Comparison of ENCODE assay signal across 8 cellular contexts in the genomic region with DNA sequence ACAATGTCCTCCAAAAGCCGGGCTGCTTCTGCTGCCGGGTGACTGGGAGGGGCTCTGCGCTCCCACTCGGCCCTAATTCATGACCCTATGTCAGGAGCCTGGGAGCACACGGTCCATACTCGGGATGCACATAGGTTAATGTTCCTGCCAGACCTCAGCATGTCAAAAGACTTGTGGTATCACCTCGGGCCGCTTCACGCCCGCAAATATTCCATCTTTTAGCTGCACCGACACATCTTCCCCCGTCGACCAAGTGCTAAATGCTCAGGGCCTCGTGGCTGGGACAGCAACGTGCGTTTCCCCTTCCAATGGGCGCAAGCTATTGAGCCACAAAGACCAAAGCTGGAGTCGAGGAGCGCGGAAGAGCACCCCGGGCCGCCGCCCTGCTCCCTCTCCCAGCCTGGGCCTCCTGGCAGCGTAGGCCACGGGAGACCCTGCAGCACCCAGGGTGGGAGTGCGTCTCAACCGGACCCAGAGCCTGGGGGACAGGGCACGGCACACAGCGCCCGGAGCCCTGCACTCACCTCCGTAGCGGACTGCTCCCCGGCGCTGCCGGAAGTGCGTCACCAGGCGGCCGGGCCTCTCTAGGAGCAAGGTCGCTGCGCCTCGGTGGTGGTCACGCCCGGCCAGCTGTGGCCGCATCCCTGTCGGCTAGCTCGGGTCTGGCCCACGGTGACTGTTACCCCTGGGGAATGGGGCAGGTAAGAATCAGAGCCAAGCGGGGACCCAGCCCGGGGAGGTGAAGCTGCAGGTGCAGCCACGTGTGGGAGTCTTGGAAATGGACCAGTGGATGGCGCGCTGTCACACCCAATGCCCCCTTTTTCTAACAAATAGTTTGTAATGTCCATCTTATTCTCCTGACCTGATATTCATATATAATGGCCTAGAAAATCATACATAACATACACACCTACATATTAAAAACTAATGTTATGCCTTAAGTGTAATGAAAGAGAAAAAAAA. TPM values are rescaled to one million over a fixed set of nuclear protein-coding genes. Genes with fewer than 3 reads are reported as not detected.
DNase-seq lines count a peak whose midpoint lies in the region; ATAC-seq, FAIRE-seq and TF ChIP-seq lines count a peak whose summit lies in the region.

TSS of gene ZNF23 (minus strand) at position 562 of the 963 bp plus-strand sequence. CDS start 5,451 bp downstream, outside the sequence.

- FAIRE-seq in A549 (lab: Jason Lieb, UNC): no peak

- POLR2A ChIA-PET in A549 (lab: Yijun Ruan, JAX): interaction anchor here (0.6 to 1.4 kb wide), 7 partner anchors 12 to 103 kb away, joined by 3 to 23 read pairs (median 7); no protein-coding TSS in a partner anchor

- no peak; a peak in 1 of 5 replicates for TF ChIP-seq RAD21 in A549 (conservative IDR thresholded peaks at IDR 0.05 in 1 of 2, IDR thresholded peaks at IDR 0.05 in 1 of 2)

- peak within 1 kb of the TSS; percentile 69 for H3K4me3 ChIP-seq in A549

- DNase-seq in A549 (ENCODE audit: low read depth in 1 of 2, low spot score in 1 of 2): peak; percentile 85 to 93
- peak; percentile 75 for DNase-seq in NCI-H2171 treated with DMSO at 0.1 percent for 48 hours (lab: John Stamatoyannopoulos, UW)
- peak; percentile 55 to 60 (median 58) for DNase-seq in activated CD4-positive, CD25-positive, alpha-beta regulatory T cell (lab: John Stamatoyannopoulos, UW)
- peak; percentile 16 to 89 (median 76) for DNase-seq in caudate nucleus (lab: John Stamatoyannopoulos, UW)
- DNase-seq in iris pigment epithelial cell (ENCODE audit: low read depth): peak; percentile 69
- peak; percentile 66 to 71 for DNase-seq in stimulated activated CD4-positive, alpha-beta T cell treated with anti-CD3 and anti-CD28 coated beads, Interleukin-12 subunit alpha, Interleukin-12 subunit beta, amount 100 ng/mL, for 24 hours (ENCODE audit: low read depth in 2 of 2)

- CTCF ChIA-PET in A549 (lab: Yijun Ruan, JAX): interaction anchor here (1.2 to 2.0 kb wide), 4 partner anchors 22 to 149 kb away, joined by 3 to 11 read pairs (median 6); no protein-coding TSS in a partner anchor

- peak within 1 kb of the TSS; percentile 75 to 93 for H3K27ac ChIP-seq in A549
- peak within 1 kb of the TSS; percentile 69 for H3K27ac ChIP-seq in caudate nucleus (ENCODE audit: low read depth, low read length)

- WGBS in A549 (ENCODE audit: missing lambda C conversion rate): 2% methylated on average over 22 of the region's 52 CpGs

- H3K4me2 ChIP-seq in A549: peak within 1 kb of the TSS; percentile 87

- no peak for TF ChIP-seq EP300 in A549 (IDR thresholded peaks at IDR 0.05)

- no peak; the same call in 2 of the 3 replicates for TF ChIP-seq CTCF in A549 (IDR thresholded peaks at IDR 0.05)

- H3K9me3 ChIP-seq in A549: peaks cover 6% of the 10 kb centered on the region; the same call in 1 of the 3 replicates

- TF ChIP-seq POLR2A in A549 (IDR thresholded peaks at IDR 0.05; ENCODE audit: low read length): peak; percentile 96

- peak; percentile 98 to 100 for ATAC-seq in A549
- ATAC-seq in GM18508 (IDR thresholded peaks at IDR 0.05; ENCODE audit: insufficient read depth, unreplicated experiment): peak; percentile 86
- ATAC-seq in HG02981 (IDR thresholded peaks at IDR 0.05; ENCODE audit: unreplicated experiment): peak; percentile 93

- 0 out of 3 replicates have a peak, but pooled peaks cover 7% of the 10 kb centered on the region for H3K4me1 ChIP-seq in A549

TF ChIP-seq in A549, 52 proteins besides CTCF, POLR2A, EP300 and RAD21 (continues in another document):
- no peak for TF ChIP-seq RFX5 (IDR thresholded peaks at IDR 0.05)
- no peak for TF ChIP-seq HOXB13 (CRISPR knock-in tag; IDR thresholded peaks at IDR 0.05; ENCODE audit: low read depth)
- no peak for TF ChIP-seq NPAS2 (CRISPR knock-in tag; IDR thresholded peaks at IDR 0.05; ENCODE audit: borderline replicate concordance)
- no peak for TF ChIP-seq ESRRA (IDR thresholded peaks at IDR 0.05; ENCODE audit: borderline replicate concordance, low read length)
- no peak for TF ChIP-seq HOXA7 (CRISPR knock-in tag; IDR thresholded peaks at IDR 0.05)
- TF ChIP-seq, protein P1, sequence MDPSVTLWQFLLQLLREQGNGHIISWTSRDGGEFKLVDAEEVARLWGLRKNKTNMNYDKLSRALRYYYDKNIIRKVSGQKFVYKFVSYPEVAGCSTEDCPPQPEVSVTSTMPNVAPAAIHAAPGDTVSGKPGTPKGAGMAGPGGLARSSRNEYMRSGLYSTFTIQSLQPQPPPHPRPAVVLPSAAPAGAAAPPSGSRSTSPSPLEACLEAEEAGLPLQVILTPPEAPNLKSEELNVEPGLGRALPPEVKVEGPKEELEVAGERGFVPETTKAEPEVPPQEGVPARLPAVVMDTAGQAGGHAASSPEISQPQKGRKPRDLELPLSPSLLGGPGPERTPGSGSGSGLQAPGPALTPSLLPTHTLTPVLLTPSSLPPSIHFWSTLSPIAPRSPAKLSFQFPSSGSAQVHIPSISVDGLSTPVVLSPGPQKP (IDR thresholded peaks at IDR 0.05; ENCODE audit: low read depth, low read length): no peak
- TF ChIP-seq KDM5A (IDR thresholded peaks at IDR 0.05): peak; percentile 54
- no peak for TF ChIP-seq KDM1A (IDR thresholded peaks at IDR 0.05; ENCODE audit: low read depth)
- no peak for TF ChIP-seq ZC3H11A (IDR thresholded peaks at IDR 0.05)
- TF ChIP-seq BHLHE40 (IDR thresholded peaks at IDR 0.05; ENCODE audit: low read depth, low read length): no peak
- TF ChIP-seq, protein P2, sequence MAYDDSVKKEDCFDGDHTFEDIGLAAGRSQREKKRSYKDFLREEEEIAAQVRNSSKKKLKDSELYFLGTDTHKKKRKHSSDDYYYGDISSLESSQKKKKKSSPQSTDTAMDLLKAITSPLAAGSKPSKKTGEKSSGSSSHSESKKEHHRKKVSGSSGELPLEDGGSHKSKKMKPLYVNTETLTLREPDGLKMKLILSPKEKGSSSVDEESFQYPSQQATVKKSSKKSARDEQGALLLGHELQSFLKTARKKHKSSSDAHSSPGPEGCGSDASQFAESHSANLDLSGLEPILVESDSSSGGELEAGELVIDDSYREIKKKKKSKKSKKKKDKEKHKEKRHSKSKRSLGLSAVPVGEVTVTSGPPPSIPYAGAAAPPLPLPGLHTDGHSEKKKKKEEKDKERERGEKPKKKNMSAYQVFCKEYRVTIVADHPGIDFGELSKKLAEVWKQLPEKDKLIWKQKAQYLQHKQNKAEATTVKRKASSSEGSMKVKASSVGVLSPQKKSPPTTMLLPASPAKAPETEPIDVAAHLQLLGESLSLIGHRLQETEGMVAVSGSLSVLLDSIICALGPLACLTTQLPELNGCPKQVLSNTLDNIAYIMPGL (CRISPR knock-in tag; IDR thresholded peaks at IDR 0.05; ENCODE audit: borderline replicate concordance): no peak
- peak; percentile 71; the same call in 1 of the 2 replicates for TF ChIP-seq TFCP2L1 (CRISPR knock-in tag; IDR thresholded peaks at IDR 0.05)
- peak; percentile 29; the same call in 1 of the 3 replicates for TF ChIP-seq SMC3 (IDR thresholded peaks at IDR 0.05)
- TF ChIP-seq REST (IDR thresholded peaks at IDR 0.05): no peak
- TF ChIP-seq ZFP36 (IDR thresholded peaks at IDR 0.05; ENCODE audit: borderline replicate concordance, partially characterized antibody): no peak
- no peak for TF ChIP-seq RCOR1 (IDR thresholded peaks at IDR 0.05; ENCODE audit: low read depth, low read length)
- no peak for TF ChIP-seq CEBPB (IDR thresholded peaks at IDR 0.05)
- no peak for TF ChIP-seq USF2 (IDR thresholded peaks at IDR 0.05)
- no peak for TF ChIP-seq RNF2 (IDR thresholded peaks at IDR 0.05; ENCODE audit: borderline replicate concordance, low read depth)
- TF ChIP-seq HEYL (CRISPR knock-in tag; IDR thresholded peaks at IDR 0.05): no peak

RNA-seq across cellular contexts. Expression of gene ZNF23, which starts in this region (rescaled TPM):
- polyA plus RNA-seq in A549 (2011; rRNA removed) (6.1 and 8.7 TPM in 2 replicates), A549 (2017; fragmentation: RNase III; extraction: RNeasy Plus Mini Kit Qiagen cat#74134 plus additional on column Dnase treatment) (6.2 to 7.7 TPM (median 7.1 TPM) in 3 replicates)
- polyA plus RNA-seq in A549 (2012; cell fraction: cytosol; rRNA removed): 3.1 TPM in 2 replicates
- polyA plus RNA-seq in A549 (2012; cell fraction: nucleus; rRNA removed): 3.4 and 4.9 TPM in 2 replicates
- 4.2 and 6.9 TPM in 2 replicates for polyA minus RNA-seq in A549 (2011; rRNA and poly(A)+ RNA removed)

Comparison
In these comparisons a context has a peak if more than half of its experiments do, and no peak if none do; other contexts are left out.
1. Peak in every context shown above with its lines: DNase-seq, ATAC-seq, H3K4me3 ChIP-seq and H3K27ac ChIP-seq.